Comparison of ENCODE assay signal across 8 cellular contexts in the genomic region with DNA sequence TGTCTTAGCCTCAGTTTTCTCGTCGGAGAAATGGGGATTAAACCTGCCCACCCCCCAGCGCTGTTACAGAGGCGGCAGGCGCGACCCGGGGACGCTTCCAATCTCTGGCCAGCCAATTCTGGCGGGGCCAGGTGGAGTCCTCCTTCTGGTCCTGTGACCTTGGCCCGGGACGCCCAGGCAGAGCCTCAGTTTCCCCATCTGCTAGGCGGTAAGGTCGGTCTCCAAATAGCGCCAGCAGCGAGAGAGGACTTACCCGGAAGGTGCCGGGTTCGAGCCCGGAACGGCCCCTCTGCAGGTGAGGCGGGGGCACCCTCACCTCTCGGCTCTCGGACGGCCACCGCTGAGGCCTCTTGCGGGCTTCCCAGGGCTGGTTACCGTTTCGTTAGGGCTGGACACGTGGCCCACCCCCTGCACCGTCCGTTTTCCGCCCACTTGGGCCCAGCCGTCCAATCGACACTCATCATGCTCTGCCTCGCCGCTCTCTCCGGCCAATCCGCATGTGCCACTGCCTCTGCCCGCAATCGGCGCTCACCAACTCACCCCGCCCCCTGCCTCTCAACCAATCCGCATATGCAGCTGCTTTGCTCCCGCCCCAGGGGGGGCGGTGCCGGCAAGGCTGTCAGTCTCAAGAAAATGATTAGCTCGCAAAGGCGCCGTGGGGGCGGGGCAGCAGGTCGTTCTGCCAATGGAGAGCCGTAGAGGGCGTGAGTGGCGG. TPM values are rescaled to one million over a fixed set of nuclear protein-coding genes. Genes with fewer than 3 reads are reported as not detected.
DNase-seq lines count a peak whose midpoint lies in the region; FAIRE-seq and TF ChIP-seq lines count a peak whose summit lies in the region.

Gene ISOC2, minus strand, starts transcription at position 384 of the 715 bp plus-strand sequence. CDS start 5,156 bp downstream, outside the sequence.

- H3K23ac ChIP-seq in neuronal stem cell (ENCODE audit: low read depth, low read length, poor library complexity) = peak within 1 kb of the TSS; percentile 60

- CTCF ChIA-PET in activated naive CD4-positive, alpha-beta T cell treated with anti-CD3 and anti-CD28 coated beads, Interleukin-2, amount 10 ng/mL, durations not matched to agents 7 days and 5 days (lab: Charles Lee) = interaction anchor here (0.7 to 1.1 kb wide), 4 partner anchors 31 to 171 kb away, joined by 3 to 7 read pairs (median 3); no protein-coding TSS in a partner anchor

- H3K27me3 ChIP-seq in neuronal stem cell (ENCODE audit: control insufficient read depth in 3 of 3, insufficient read depth in 3 of 3, low read depth in 1 of 3, low read length in 3 of 3) = peaks cover 0 to 34% (median 0%) of the 10 kb centered on the region in 3 experiments

- H3K9me3 Mint-ChIP-seq in HFFc6 = no peaks in the 10 kb centered on the region
- no peaks in the 10 kb centered on the region for H3K9me3 Mint-ChIP-seq in activated naive CD4-positive, alpha-beta T cell treated with anti-CD3 and anti-CD28 coated beads, Interleukin-2, amount 10 ng/mL, durations not matched to agents 7 days and 5 days

- peak within 1 kb of the TSS; percentile 19 for H4K8ac ChIP-seq in neuronal stem cell (ENCODE audit: low read depth, low read length)

- H2AFZ ChIP-seq in neuronal stem cell (ENCODE audit: low read length) = peak within 1 kb of the TSS; percentile 82

- peak; percentile 54 for TF ChIP-seq POLR2A in NB4 (IDR thresholded peaks at IDR 0.05; ENCODE audit: extremely low read depth, insufficient read length)

- peak within 1 kb of the TSS; percentile 78 for H3K4me2 ChIP-seq in neuronal stem cell (ENCODE audit: insufficient read depth, low read length, poor library complexity, severe bottlenecking)

- H3K4me3 Mint-ChIP-seq in HFFc6 = peak within 1 kb of the TSS; percentile 94
- H3K4me3 Mint-ChIP-seq in activated naive CD4-positive, alpha-beta T cell treated with anti-CD3 and anti-CD28 coated beads, Interleukin-2, amount 10 ng/mL, durations not matched to agents 7 days and 5 days = peak within 1 kb of the TSS; percentile 74

- TF ChIP-seq CTCF in HFFc6 (IDR thresholded peaks at IDR 0.05) = no peak
- TF ChIP-seq CTCF in NB4 (IDR thresholded peaks at IDR 0.05; ENCODE audit: low read depth, low read length) = no peak
- no peak for TF ChIP-seq CTCF in subcutaneous adipose tissue (IDR thresholded peaks at IDR 0.05; ENCODE audit: low read depth)

- peak within 1 kb of the TSS; percentile 82 for H2AK5ac ChIP-seq in neuronal stem cell (ENCODE audit: low read depth, low read length)

- H4K91ac ChIP-seq in neuronal stem cell (ENCODE audit: low read depth, low read length, poor library complexity) = no peak within 1 kb of the TSS

- H3K36me3 ChIP-seq in SK-N-MC (ENCODE audit: insufficient read depth, low read length) (no peaks in the 10 kb centered on the region), neuronal stem cell (replicated peaks in 1 of 2; ENCODE audit: control insufficient read depth in 2 of 2, insufficient read depth in 2 of 2, low read length in 2 of 2) (peaks cover 0 to 2% of the 10 kb centered on the region in 2 donors)

- H3K27ac ChIP-seq in SK-N-MC (peak within 1 kb of the TSS; percentile 85), neuronal stem cell (replicated peaks; ENCODE audit: low read length) (peak within 1 kb of the TSS; percentile 63)

- no peaks in the 10 kb centered on the region; the same call in 1 of the 2 replicates for H3K27me3 Mint-ChIP-seq in HFFc6 (ENCODE audit: insufficient read depth)
- H3K27me3 Mint-ChIP-seq in activated naive CD4-positive, alpha-beta T cell treated with anti-CD3 and anti-CD28 coated beads, Interleukin-2, amount 10 ng/mL, durations not matched to agents 7 days and 5 days = peaks cover 22% of the 10 kb centered on the region

- H3K9me3 ChIP-seq in SK-N-MC (ENCODE audit: low read depth, low read length) (no peaks in the 10 kb centered on the region), neuronal stem cell (replicated peaks in 1 of 2; ENCODE audit: control insufficient read depth in 2 of 2, insufficient read depth in 1 of 2, low read depth in 1 of 2, low read length in 2 of 2) (peaks cover 0 to 4% of the 10 kb centered on the region in 2 donors)

- no peaks in the 10 kb centered on the region for H3K36me3 Mint-ChIP-seq in HFFc6 (ENCODE audit: low read depth)
- H3K36me3 Mint-ChIP-seq in activated naive CD4-positive, alpha-beta T cell treated with anti-CD3 and anti-CD28 coated beads, Interleukin-2, amount 10 ng/mL, durations not matched to agents 7 days and 5 days = no peaks in the 10 kb centered on the region

- H3K4me1 ChIP-seq in neuronal stem cell (ENCODE audit: control insufficient read depth in 2 of 2, insufficient read depth in 1 of 2, low read depth in 1 of 2, low read length in 2 of 2) = peaks cover 20 to 36% of the 10 kb centered on the region in 2 donors

- peak within 1 kb of the TSS; percentile 31 for H3K14ac ChIP-seq in neuronal stem cell (ENCODE audit: low read length)

- peak within 1 kb of the TSS; percentile 96 for H3K18ac ChIP-seq in neuronal stem cell (ENCODE audit: low read length)

- H3K9ac ChIP-seq in SK-N-MC (ENCODE audit: insufficient read length) = peak within 1 kb of the TSS; percentile 91
- H3K9ac ChIP-seq in neuronal stem cell (ENCODE audit: low read depth, low read length, poor library complexity) = peak within 1 kb of the TSS; percentile 93

- no CpG with 5 or more reads among the region's 54 CpGs for WGBS in neuronal stem cell (ENCODE audit: extremely low coverage in 2 of 2, insufficient read length in 2 of 2, insufficient replicate concordance in 1 of 2), 2 donors

- FAIRE-seq in frontal cortex (lab: Jason Lieb, UNC) = peak; percentile 99

- peaks cover 38% of the 10 kb centered on the region for H3K4me1 Mint-ChIP-seq in HFFc6 (ENCODE audit: low read depth)
- H3K4me1 Mint-ChIP-seq in activated naive CD4-positive, alpha-beta T cell treated with anti-CD3 and anti-CD28 coated beads, Interleukin-2, amount 10 ng/mL, durations not matched to agents 7 days and 5 days = peaks cover 23% of the 10 kb centered on the region

- H2BK12ac ChIP-seq in neuronal stem cell (ENCODE audit: low read length) = no peak within 1 kb of the TSS

- peak within 1 kb of the TSS; percentile 67 for H3K4me3 ChIP-seq in NB4 (ENCODE audit: low read depth, low read length)
- peak within 1 kb of the TSS; percentile 89 for H3K4me3 ChIP-seq in SK-N-MC
- H3K4me3 ChIP-seq in neuronal stem cell (ENCODE audit: low read length in 2 of 2) = peak within 1 kb of the TSS; percentile 70 to 91

- DNase-seq in GM04503 (ENCODE audit: low read depth) (peak; percentile 98), HFFc6 (peak; percentile 100), NB4 (ENCODE audit: low read depth) (peak; percentile 98), SK-N-MC (ENCODE audit: low read depth, low spot score) (peak; percentile 96), frontal cortex (ENCODE audit: low spot score in 2 of 2) (peak; percentile 98 to 99), neuronal stem cell (ENCODE audit: low spot score) (peak; percentile 99)
- peak; percentile 100 for DNase-seq in activated naive CD4-positive, alpha-beta T cell treated with anti-CD3 and anti-CD28 coated beads, Interleukin-2, amount 10 ng/mL, durations not matched to agents 7 days and 5 days

- H3K27ac Mint-ChIP-seq in HFFc6 = peak within 1 kb of the TSS; percentile 82
- peak within 1 kb of the TSS; percentile 85 for H3K27ac Mint-ChIP-seq in activated naive CD4-positive, alpha-beta T cell treated with anti-CD3 and anti-CD28 coated beads, Interleukin-2, amount 10 ng/mL, durations not matched to agents 7 days and 5 days

- no peak within 1 kb of the TSS for H2BK120ac ChIP-seq in neuronal stem cell (ENCODE audit: low read depth, low read length)

- peak within 1 kb of the TSS; percentile 95 for H2BK15ac ChIP-seq in neuronal stem cell (ENCODE audit: low read length)

- H2BK5ac ChIP-seq in neuronal stem cell (ENCODE audit: low read length) = peak within 1 kb of the TSS; percentile 84

- H3K79me1 ChIP-seq in neuronal stem cell (ENCODE audit: low read depth, low read length) = no peaks in the 10 kb centered on the region

- H3K4ac ChIP-seq in neuronal stem cell (ENCODE audit: low read length) = peak within 1 kb of the TSS; percentile 69

RNA-seq across cellular contexts. Expression of gene ISOC2, which starts in this region (rescaled TPM):
- total RNA-seq in HFFc6 (2021; fragmentation: NEBNext Ultra II Directional; extraction: Animal tissue kit (Norgen Biotek cat#: 25700)) = 10 to 100 TPM; 60.1 to 81.4 (median 66.8) TPM
- total RNA-seq in frontal cortex (12.2 TPM), subcutaneous adipose tissue (10 to 100 TPM; 38.2 to 62.4 (median 45.7) TPM)
- polyA plus RNA-seq in neuronal stem cell (2013, experiment 1 of 2) = 26.8 TPM
- polyA plus RNA-seq in neuronal stem cell (2013, experiment 2 of 2) = 26.2 TPM

Comparison
In these comparisons a context has a peak if more than half of its experiments do, and no peak if none do; other contexts are left out.
1. Peak in every context shown above with its lines: DNase-seq, H3K4me3 ChIP-seq and H3K27ac ChIP-seq.